In the genomic region with DNA sequence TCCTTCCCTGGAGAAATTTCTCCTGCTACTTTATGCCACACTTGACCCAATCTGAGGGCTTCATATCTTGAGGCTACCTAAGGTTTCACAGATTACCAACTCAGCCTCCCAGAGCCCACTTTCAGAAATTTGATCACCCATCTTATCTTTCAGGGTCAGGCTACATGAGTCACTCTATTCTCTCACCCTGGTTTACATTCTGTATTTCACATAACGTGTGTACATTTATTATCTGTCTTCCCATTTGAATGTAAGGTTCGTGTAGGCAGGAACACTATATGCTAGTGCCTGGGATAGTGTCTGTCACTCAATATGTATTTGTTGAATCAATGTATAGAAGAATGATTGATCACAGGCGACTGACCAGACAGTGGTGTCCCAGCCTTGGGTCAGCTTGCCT, we compare ENCODE assay signal across 1 cellular context.
A peak's percentile ranks its signal among the peaks of the same experiment; 100 is the strongest.
TF ChIP-seq lines count a peak whose summit lies in the region.

No MANE protein-coding gene starts in this region.

TF ChIP-seq in HEK293, 187 proteins besides CTCF, POLR2A, EP300 and RAD21 (continued from another document):
- TF ChIP-seq, protein P1, sequence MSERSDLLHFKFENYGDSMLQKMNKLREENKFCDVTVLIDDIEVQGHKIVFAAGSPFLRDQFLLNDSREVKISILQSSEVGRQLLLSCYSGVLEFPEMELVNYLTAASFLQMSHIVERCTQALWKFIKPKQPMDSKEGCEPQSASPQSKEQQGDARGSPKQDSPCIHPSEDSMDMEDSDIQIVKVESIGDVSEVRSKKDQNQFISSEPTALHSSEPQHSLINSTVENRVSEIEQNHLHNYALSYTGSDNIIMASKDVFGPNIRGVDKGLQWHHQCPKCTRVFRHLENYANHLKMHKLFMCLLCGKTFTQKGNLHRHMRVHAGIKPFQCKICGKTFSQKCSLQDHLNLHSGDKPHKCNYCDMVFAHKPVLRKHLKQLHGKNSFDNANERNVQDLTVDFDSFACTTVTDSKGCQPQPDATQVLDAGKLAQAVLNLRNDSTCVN (tag by site-specific recombination; optimal IDR thresholded peaks at IDR 0.05), result no peak
- TF ChIP-seq ZNF624 (tag by site-specific recombination; IDR thresholded peaks at IDR 0.05) (no peak), ZNF391 (tag by site-specific recombination; IDR thresholded peaks at IDR 0.05; ENCODE audit: borderline replicate concordance, low read depth) (no peak), ZFP37 (tag by site-specific recombination; IDR thresholded peaks at IDR 0.05) (0 out of 2 replicates have a peak, but pooled peaks have one; percentile 17), SP2 (tag by site-specific recombination; IDR thresholded peaks at IDR 0.05) (no peak), SCRT2 (tag by site-specific recombination; IDR thresholded peaks at IDR 0.05) (no peak), ZNF416 (tag by site-specific recombination; IDR thresholded peaks at IDR 0.05) (no peak), SETDB1 (IDR thresholded peaks at IDR 0.05; ENCODE audit: insufficient read length, low read length) (no peak), ZBTB17 (tag by site-specific recombination; IDR thresholded peaks at IDR 0.05) (no peak), ZNF776 (tag by site-specific recombination; IDR thresholded peaks at IDR 0.05; ENCODE audit: borderline replicate concordance) (no peak), GLIS2 (tag by site-specific recombination; IDR thresholded peaks at IDR 0.05) (no peak), ZNF266 (tag by site-specific recombination; IDR thresholded peaks at IDR 0.05; ENCODE audit: low read depth) (no peak), ZNF335 (tag by site-specific recombination; conservative IDR thresholded peaks at IDR 0.05) (no peak), SP3 (tag by site-specific recombination; IDR thresholded peaks at IDR 0.05) (no peak), ZNF501 (tag by site-specific recombination; IDR thresholded peaks at IDR 0.05) (0 out of 2 replicates have a peak, but pooled peaks have one; percentile 40), ZNF792 (tag by site-specific recombination; IDR thresholded peaks at IDR 0.05) (no peak)
- TF ChIP-seq, protein P2, sequence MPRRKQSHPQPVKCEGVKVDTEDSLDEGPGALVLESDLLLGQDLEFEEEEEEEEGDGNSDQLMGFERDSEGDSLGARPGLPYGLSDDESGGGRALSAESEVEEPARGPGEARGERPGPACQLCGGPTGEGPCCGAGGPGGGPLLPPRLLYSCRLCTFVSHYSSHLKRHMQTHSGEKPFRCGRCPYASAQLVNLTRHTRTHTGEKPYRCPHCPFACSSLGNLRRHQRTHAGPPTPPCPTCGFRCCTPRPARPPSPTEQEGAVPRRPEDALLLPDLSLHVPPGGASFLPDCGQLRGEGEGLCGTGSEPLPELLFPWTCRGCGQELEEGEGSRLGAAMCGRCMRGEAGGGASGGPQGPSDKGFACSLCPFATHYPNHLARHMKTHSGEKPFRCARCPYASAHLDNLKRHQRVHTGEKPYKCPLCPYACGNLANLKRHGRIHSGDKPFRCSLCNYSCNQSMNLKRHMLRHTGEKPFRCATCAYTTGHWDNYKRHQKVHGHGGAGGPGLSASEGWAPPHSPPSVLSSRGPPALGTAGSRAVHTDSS (tag by site-specific recombination; IDR thresholded peaks at IDR 0.05), result no peak
- TF ChIP-seq, protein P3, sequence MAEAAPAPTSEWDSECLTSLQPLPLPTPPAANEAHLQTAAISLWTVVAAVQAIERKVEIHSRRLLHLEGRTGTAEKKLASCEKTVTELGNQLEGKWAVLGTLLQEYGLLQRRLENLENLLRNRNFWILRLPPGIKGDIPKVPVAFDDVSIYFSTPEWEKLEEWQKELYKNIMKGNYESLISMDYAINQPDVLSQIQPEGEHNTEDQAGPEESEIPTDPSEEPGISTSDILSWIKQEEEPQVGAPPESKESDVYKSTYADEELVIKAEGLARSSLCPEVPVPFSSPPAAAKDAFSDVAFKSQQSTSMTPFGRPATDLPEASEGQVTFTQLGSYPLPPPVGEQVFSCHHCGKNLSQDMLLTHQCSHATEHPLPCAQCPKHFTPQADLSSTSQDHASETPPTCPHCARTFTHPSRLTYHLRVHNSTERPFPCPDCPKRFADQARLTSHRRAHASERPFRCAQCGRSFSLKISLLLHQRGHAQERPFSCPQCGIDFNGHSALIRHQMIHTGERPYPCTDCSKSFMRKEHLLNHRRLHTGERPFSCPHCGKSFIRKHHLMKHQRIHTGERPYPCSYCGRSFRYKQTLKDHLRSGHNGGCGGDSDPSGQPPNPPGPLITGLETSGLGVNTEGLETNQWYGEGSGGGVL (tag by site-specific recombination; IDR thresholded peaks at IDR 0.05), result no peak
- TF ChIP-seq, protein P4, sequence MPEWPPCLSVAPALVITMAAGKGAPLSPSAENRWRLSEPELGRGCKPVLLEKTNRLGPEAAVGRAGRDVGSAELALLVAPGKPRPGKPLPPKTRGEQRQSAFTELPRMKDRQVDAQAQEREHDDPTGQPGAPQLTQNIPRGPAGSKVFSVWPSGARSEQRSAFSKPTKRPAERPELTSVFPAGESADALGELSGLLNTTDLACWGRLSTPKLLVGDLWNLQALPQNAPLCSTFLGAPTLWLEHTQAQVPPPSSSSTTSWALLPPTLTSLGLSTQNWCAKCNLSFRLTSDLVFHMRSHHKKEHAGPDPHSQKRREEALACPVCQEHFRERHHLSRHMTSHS (tag by site-specific recombination; IDR thresholded peaks at IDR 0.05), result no peak
- TF ChIP-seq, protein P5, sequence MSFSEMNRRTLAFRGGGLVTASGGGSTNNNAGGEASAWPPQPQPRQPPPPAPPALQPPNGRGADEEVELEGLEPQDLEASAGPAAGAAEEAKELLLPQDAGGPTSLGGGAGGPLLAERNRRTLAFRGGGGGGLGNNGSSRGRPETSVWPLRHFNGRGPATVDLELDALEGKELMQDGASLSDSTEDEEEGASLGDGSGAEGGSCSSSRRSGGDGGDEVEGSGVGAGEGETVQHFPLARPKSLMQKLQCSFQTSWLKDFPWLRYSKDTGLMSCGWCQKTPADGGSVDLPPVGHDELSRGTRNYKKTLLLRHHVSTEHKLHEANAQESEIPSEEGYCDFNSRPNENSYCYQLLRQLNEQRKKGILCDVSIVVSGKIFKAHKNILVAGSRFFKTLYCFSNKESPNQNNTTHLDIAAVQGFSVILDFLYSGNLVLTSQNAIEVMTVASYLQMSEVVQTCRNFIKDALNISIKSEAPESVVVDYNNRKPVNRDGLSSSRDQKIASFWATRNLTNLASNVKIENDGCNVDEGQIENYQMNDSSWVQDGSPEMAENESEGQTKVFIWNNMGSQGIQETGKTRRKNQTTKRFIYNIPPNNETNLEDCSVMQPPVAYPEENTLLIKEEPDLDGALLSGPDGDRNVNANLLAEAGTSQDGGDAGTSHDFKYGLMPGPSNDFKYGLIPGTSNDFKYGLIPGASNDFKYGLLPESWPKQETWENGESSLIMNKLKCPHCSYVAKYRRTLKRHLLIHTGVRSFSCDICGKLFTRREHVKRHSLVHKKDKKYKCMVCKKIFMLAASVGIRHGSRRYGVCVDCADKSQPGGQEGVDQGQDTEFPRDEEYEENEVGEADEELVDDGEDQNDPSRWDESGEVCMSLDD (tag by site-specific recombination; IDR thresholded peaks at IDR 0.05), result no peak
